Comparison of ENCODE assay signal across 13 cellular contexts in genomic region chr3:141894524-141895176, GRCh38. TPM values are rescaled to one million over a fixed set of nuclear protein-coding genes. Genes with fewer than 3 reads are reported as not detected.
A peak's percentile ranks its signal among the peaks of the same experiment; 100 is the strongest.
DNase-seq lines count a peak whose midpoint lies in the region; ATAC-seq and TF ChIP-seq lines count a peak whose summit lies in the region.
"Had no signal": no experiment of that assay in that cellular context is flagged by ENCODE, and none has a peak within 500 bp of the region (broad histone marks: within the 10 kb centered on the region; RNA-seq: fewer than 3 reads in every experiment).

No MANE protein-coding gene starts in this region.

- H3K27me3 ChIP-seq in SK-N-SH (ENCODE audit: insufficient read depth), result no peaks in the 10 kb centered on the region
- no peaks in the 10 kb centered on the region for H3K27me3 ChIP-seq in upper lobe of left lung
- H3K27me3 ChIP-seq: esophagus squamous epithelium had no signal

- no peak overlapping the region for H3K9ac ChIP-seq in SK-N-SH

- CTCF ChIA-PET in SK-N-SH (lab: Yijun Ruan, JAX), result interaction anchor here (1.6 kb wide), 1 partner anchor 156 kb away, joined by 3 read pairs; no protein-coding TSS in a partner anchor

- H3K27ac ChIP-seq in SK-N-SH (ENCODE audit: low read depth in 2 of 2, low read length in 1 of 2) (no peak overlapping the region), upper lobe of left lung (no peak overlapping the region)
- H3K27ac ChIP-seq: 22Rv1, esophagus squamous epithelium had no signal

- no peak for DNase-seq in SK-N-SH
- DNase-seq in SIG-M5 (lab: John Stamatoyannopoulos, UW), result peak; percentile 8
- DNase-seq in fibroblast of peridontal ligament (ENCODE audit: extremely low read depth), result peak; percentile 92
- no peak for DNase-seq in upper lobe of left lung
- no peak for DNase-seq in UCSD-AML1 (lab: John Stamatoyannopoulos, UW; ENCODE audit: unreplicated experiment)
- DNase-seq: esophagus squamous epithelium, NCI-H146, Right ventricle myocardium superior had no signal

- H3K4me3 ChIP-seq in SK-N-SH (ENCODE audit: low read depth in 2 of 2, low read length in 1 of 2), result no peak overlapping the region
- H3K4me3 ChIP-seq in upper lobe of left lung, result no peak overlapping the region
- H3K4me3 ChIP-seq: esophagus squamous epithelium, lung had no signal

- POLR2A ChIA-PET in SK-N-SH (lab: Yijun Ruan, JAX), result no interaction called here

- no peak overlapping the region for H2AFZ ChIP-seq in SK-N-SH (ENCODE audit: low read depth)

- TF ChIP-seq EP300 in SK-N-SH (IDR thresholded peaks at IDR 0.05; ENCODE audit: borderline replicate concordance in 1 of 2, low read depth in 1 of 2, low read length in 1 of 2), result no peak
- TF ChIP-seq EP300 in upper lobe of left lung (IDR thresholded peaks at IDR 0.05), result no peak

- peak; percentile 30; the same call in 1 of the 3 replicates for ATAC-seq in SK-N-SH treated with all-trans-retinoic acid at 6 μM for 48 hours
- ATAC-seq in upper lobe of left lung (ENCODE audit: low FRiP score in 2 of 2), result peak; percentile 40 to 64
- ATAC-seq in HG03378 (IDR thresholded peaks at IDR 0.05; ENCODE audit: unreplicated experiment), result no peak
- no peak for ATAC-seq in HG02981 (IDR thresholded peaks at IDR 0.05; ENCODE audit: unreplicated experiment)

- H3K4me2 ChIP-seq in SK-N-SH, result no peak overlapping the region

- WGBS in SK-N-SH (ENCODE audit: low lambda C conversion rate), result 77% methylated on average over 5 of the region's 5 CpGs
- WGBS in upper lobe of left lung, 2 donors, result 57 to 59% methylated on average over 5 of the region's 5 CpGs

- H3K9me2 ChIP-seq in SK-N-SH, result no peaks in the 10 kb centered on the region

- H4K20me1 ChIP-seq in SK-N-SH (ENCODE audit: insufficient read depth), result no peaks in the 10 kb centered on the region

- no peaks in the 10 kb centered on the region for H3K9me3 ChIP-seq in SK-N-SH
- H3K9me3 ChIP-seq in upper lobe of left lung, result no peaks in the 10 kb centered on the region

- H3K79me2 ChIP-seq in SK-N-SH (ENCODE audit: insufficient read depth), result peaks cover 86% of the 10 kb centered on the region

- H3K36me3 ChIP-seq in SK-N-SH (replicated peaks in 1 of 2; ENCODE audit: control insufficient read depth in 1 of 2, insufficient read depth in 2 of 2, low read length in 1 of 2) (peaks cover 0 to 16% of the 10 kb centered on the region in 2 experiments), upper lobe of left lung (no peaks in the 10 kb centered on the region)

- no peak for TF ChIP-seq POLR2A in upper lobe of left lung (IDR thresholded peaks at IDR 0.05)

- no peak for TF ChIP-seq RAD21 in SK-N-SH (IDR thresholded peaks at IDR 0.05; ENCODE audit: low read length)

- peaks cover 7% of the 10 kb centered on the region for H3F3A ChIP-seq in SK-N-SH (replicated peaks; ENCODE audit: insufficient read depth)

- TF ChIP-seq CTCF in SK-N-SH (IDR thresholded peaks at IDR 0.05) (no peak), upper lobe of left lung (IDR thresholded peaks at IDR 0.05) (no peak)

- H3K4me1 ChIP-seq in SK-N-SH (ENCODE audit: control insufficient read depth in 1 of 2, insufficient read depth in 2 of 2, low read depth in 1 of 2, low read length in 1 of 2) (no peaks in the 10 kb centered on the region), upper lobe of left lung (peaks cover 0 to 6% (median 3%) of the 10 kb centered on the region in 4 donors)

TF ChIP-seq in SK-N-SH treated with all-trans-retinoic acid at 6 μM for 48 hours, 23 proteins besides CTCF, POLR2A, EP300 and RAD21 (continues in another document):
- no peak for TF ChIP-seq PPARA (CRISPR knock-in tag; IDR thresholded peaks at IDR 0.05; ENCODE audit: borderline replicate concordance)
- TF ChIP-seq SNAI2 (CRISPR knock-in tag; IDR thresholded peaks at IDR 0.05), result no peak
- no peak for TF ChIP-seq ARNTL (CRISPR knock-in tag; IDR thresholded peaks at IDR 0.05; ENCODE audit: borderline replicate concordance, low read depth)
- TF ChIP-seq TSHZ2 (CRISPR knock-in tag; IDR thresholded peaks at IDR 0.05), result no peak
- TF ChIP-seq ZNF8 (CRISPR knock-in tag; IDR thresholded peaks at IDR 0.05), result no peak
- TF ChIP-seq ISL1 (CRISPR knock-in tag; IDR thresholded peaks at IDR 0.05), result no peak
- TF ChIP-seq ZNF565 (CRISPR knock-in tag; conservative IDR thresholded peaks at IDR 0.05; ENCODE audit: low read depth), result no peak
- no peak for TF ChIP-seq TCF4 (CRISPR knock-in tag; IDR thresholded peaks at IDR 0.05; ENCODE audit: borderline replicate concordance)
- no peak for TF ChIP-seq CSDC2 (CRISPR knock-in tag; IDR thresholded peaks at IDR 0.05)
- no peak for TF ChIP-seq ZC3H10 (CRISPR knock-in tag; IDR thresholded peaks at IDR 0.05)
- TF ChIP-seq GLIS3 (CRISPR knock-in tag; IDR thresholded peaks at IDR 0.05), result no peak
- TF ChIP-seq ZFP30 (CRISPR knock-in tag; IDR thresholded peaks at IDR 0.05), result no peak
- no peak for TF ChIP-seq ZNF70 (CRISPR knock-in tag; IDR thresholded peaks at IDR 0.05)

TF ChIP-seq in SK-N-SH, 30 proteins besides CTCF, POLR2A, EP300 and RAD21:
- no peak for TF ChIP-seq SIN3A (IDR thresholded peaks at IDR 0.05; ENCODE audit: borderline replicate concordance, low read depth, low read length)
- TF ChIP-seq RCOR1 (IDR thresholded peaks at IDR 0.05; ENCODE audit: low read length), result no peak
- TF ChIP-seq FOXJ3 (CRISPR knock-in tag; IDR thresholded peaks at IDR 0.05), result no peak
- no peak for TF ChIP-seq YY1 (IDR thresholded peaks at IDR 0.05; ENCODE audit: low read depth)
- TF ChIP-seq RFX5 (IDR thresholded peaks at IDR 0.05; ENCODE audit: low read length), result no peak
- no peak for TF ChIP-seq CHD2 (IDR thresholded peaks at IDR 0.05; ENCODE audit: low read length, partially characterized antibody)
- TF ChIP-seq IRF3 (IDR thresholded peaks at IDR 0.05; ENCODE audit: low read depth, low read length), result no peak
- no peak for TF ChIP-seq TAF1 (IDR thresholded peaks at IDR 0.05; ENCODE audit: borderline replicate concordance, low read depth, low read length)
- no peak for TF ChIP-seq GATA2 (CRISPR knock-in tag; IDR thresholded peaks at IDR 0.05)
- TF ChIP-seq, protein P1, sequence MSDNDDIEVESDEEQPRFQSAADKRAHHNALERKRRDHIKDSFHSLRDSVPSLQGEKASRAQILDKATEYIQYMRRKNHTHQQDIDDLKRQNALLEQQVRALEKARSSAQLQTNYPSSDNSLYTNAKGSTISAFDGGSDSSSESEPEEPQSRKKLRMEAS (IDR thresholded peaks at IDR 0.05; ENCODE audit: low read depth), result no peak
- no peak for TF ChIP-seq POLR2AphosphoS5 (IDR thresholded peaks at IDR 0.05; ENCODE audit: low read depth, low read length)
- TF ChIP-seq EZH2phosphoT487 (IDR thresholded peaks at IDR 0.05; ENCODE audit: borderline replicate concordance, low read depth), result no peak
- no peak for TF ChIP-seq FOXM1 (IDR thresholded peaks at IDR 0.05; ENCODE audit: low read depth)

RNA-seq across cellular contexts. Expression of gene ATP1B3, which starts 18.2 kb away (rescaled TPM):
- polyA plus RNA-seq in SK-N-SH (2012; rRNA removed), result 74.6 and 86.3 TPM in 2 replicates
- 121 and 169 TPM in 2 replicates for polyA plus RNA-seq in SK-N-SH (2012; cell fraction: cytosol; rRNA removed)
- 49.8 and 108 TPM in 2 replicates for polyA plus RNA-seq in SK-N-SH (2012; cell fraction: nucleus; rRNA removed)
- 100 to 1,000 TPM in 2 of 6 donors, 10 to 100 TPM in 4; 68.8 to 309 (median 92.2) TPM for total RNA-seq in upper lobe of left lung

Comparison
In these comparisons a context has a peak if more than half of its experiments do, and no peak if none do; other contexts are left out.
1. ATAC-seq: peak in SK-N-SH treated with all-trans-retinoic acid at 6 μM for 48 hours (single experiment) and upper lobe of left lung (2 of 2); none in HG03378 (single experiment) and HG02981 (single experiment).
2. DNase-seq: peak in SIG-M5 (single experiment) and fibroblast of peridontal ligament (single experiment); none in SK-N-SH (single experiment), upper lobe of left lung (0 of 2) and UCSD-AML1 (single experiment).